Comparison of ENCODE assay signal across 18 cellular contexts in genomic region chr22:47041201-47042115, GRCh38.
"Had no signal": no experiment of that assay in that cellular context is flagged by ENCODE, and none has a peak within 500 bp of the region (broad histone marks: within the 10 kb centered on the region; RNA-seq: fewer than 3 reads in every experiment).

No MANE protein-coding gene starts in this region.

- H3K4me3 Mint-ChIP-seq: activated naive CD8-positive, alpha-beta T cell; brain; T-helper 17 cell had no signal

- H3K27me3 Mint-ChIP-seq: activated naive CD8-positive, alpha-beta T cell; T-helper 17 cell had no signal

- H3K9me3 ChIP-seq: neutrophil, tibial artery had no signal

- H3K4me3 ChIP-seq: lung, tibial artery had no signal

- DNase-seq: activated CD4-positive, alpha-beta T cell treated with anti-CD3 and anti-CD28 coated beads, Interleukin-2, amount 50 U/mL, for 48 hours; amniotic stem cell; cerebellar nuclear complex; dermis blood vessel endothelial cell; hippocampal formation; midbrain; retina; stimulated activated CD4-positive, alpha-beta T cell treated with anti-CD3 and anti-CD28 coated beads, Interleukin-15, amount 100 ng/mL, for 24 hours; stimulated activated CD4-positive, alpha-beta T cell treated with anti-CD3 and anti-CD28 coated beads, Interleukin-4, amount 100 ng/mL, for 1 hour; stimulated activated naive CD4-positive, alpha-beta T cell; T-helper 17 cell; WERI-Rb-1 had no signal

- H3K27ac Mint-ChIP-seq: activated naive CD8-positive, alpha-beta T cell had no signal

- H3K27me3 ChIP-seq: neutrophil, tibial artery had no signal

- H3K36me3 ChIP-seq: WERI-Rb-1 had no signal

- ATAC-seq: T-helper 17 cell had no signal

- H3K4me1 ChIP-seq: tibial artery had no signal

- H3K27ac ChIP-seq: epithelial cell of prostate, neutrophil, tibial artery, WERI-Rb-1 had no signal
